Comparison of ENCODE assay signal across 2 cellular contexts in the genomic region with DNA sequence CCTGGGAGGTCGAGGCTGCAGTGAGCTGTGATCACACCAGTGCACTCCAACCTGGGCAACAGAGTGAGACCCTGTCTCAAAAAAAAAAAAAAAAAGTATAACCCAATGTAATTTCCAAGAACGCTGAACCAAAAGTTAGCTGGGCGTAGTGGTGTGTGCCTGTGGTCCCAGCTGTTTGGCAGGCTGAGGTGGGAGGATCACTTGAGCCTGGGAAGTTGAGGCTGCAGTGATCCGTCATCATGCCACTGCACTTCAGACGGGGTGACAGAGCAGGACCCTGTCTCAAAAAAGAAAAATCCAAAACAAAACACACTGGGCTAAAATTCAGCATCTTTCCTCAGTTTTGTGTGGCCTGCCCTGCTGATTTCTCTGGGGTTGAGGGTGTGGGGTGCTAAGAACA.
A peak's percentile ranks its signal among the peaks of the same experiment; 100 is the strongest.
TF ChIP-seq lines count a peak whose summit lies in the region.

No MANE protein-coding gene starts in this region.

TF ChIP-seq in HepG2, 621 proteins besides CTCF, POLR2A, EP300 and RAD21:
- TF ChIP-seq, protein P1, sequence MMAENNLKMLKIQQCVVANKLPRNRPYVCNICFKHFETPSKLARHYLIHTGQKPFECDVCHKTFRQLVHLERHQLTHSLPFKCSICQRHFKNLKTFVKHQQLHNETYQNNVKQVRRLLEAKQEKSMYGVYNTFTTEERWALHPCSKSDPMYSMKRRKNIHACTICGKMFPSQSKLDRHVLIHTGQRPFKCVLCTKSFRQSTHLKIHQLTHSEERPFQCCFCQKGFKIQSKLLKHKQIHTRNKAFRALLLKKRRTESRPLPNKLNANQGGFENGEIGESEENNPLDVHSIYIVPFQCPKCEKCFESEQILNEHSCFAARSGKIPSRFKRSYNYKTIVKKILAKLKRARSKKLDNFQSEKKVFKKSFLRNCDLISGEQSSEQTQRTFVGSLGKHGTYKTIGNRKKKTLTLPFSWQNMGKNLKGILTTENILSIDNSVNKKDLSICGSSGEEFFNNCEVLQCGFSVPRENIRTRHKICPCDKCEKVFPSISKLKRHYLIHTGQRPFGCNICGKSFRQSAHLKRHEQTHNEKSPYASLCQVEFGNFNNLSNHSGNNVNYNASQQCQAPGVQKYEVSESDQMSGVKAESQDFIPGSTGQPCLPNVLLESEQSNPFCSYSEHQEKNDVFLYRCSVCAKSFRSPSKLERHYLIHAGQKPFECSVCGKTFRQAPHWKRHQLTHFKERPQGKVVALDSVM (CRISPR knock-in tag; IDR thresholded peaks at IDR 0.05) = peak; percentile 37; the same call in 1 of the 2 replicates
- no peak for TF ChIP-seq HMG20B (CRISPR knock-in tag; conservative IDR thresholded peaks at IDR 0.05)
- TF ChIP-seq KDM2A (CRISPR knock-in tag; IDR thresholded peaks at IDR 0.05; ENCODE audit: borderline replicate concordance, low read depth) = peak; percentile 28; the same call in 1 of the 2 replicates
- peak; percentile 24 for TF ChIP-seq AGO2 (optimal IDR thresholded peaks at IDR 0.05; ENCODE audit: low read depth, low read length)

TF ChIP-seq in GM12878, 131 proteins besides CTCF, POLR2A, EP300 and RAD21:
- TF ChIP-seq SUZ12 (IDR thresholded peaks at IDR 0.05; ENCODE audit: unreplicated experiment) (no peak), EGR1 (IDR thresholded peaks at IDR 0.05; ENCODE audit: borderline replicate concordance in 1 of 2, low read depth in 2 of 2, low read length in 2 of 2) (no peak)
- TF ChIP-seq, protein P2, sequence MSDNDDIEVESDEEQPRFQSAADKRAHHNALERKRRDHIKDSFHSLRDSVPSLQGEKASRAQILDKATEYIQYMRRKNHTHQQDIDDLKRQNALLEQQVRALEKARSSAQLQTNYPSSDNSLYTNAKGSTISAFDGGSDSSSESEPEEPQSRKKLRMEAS (IDR thresholded peaks at IDR 0.05; ENCODE audit: low read depth, low read length) = no peak
- TF ChIP-seq, protein P3, sequence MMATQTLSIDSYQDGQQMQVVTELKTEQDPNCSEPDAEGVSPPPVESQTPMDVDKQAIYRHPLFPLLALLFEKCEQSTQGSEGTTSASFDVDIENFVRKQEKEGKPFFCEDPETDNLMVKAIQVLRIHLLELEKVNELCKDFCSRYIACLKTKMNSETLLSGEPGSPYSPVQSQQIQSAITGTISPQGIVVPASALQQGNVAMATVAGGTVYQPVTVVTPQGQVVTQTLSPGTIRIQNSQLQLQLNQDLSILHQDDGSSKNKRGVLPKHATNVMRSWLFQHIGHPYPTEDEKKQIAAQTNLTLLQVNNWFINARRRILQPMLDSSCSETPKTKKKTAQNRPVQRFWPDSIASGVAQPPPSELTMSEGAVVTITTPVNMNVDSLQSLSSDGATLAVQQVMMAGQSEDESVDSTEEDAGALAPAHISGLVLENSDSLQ (IDR thresholded peaks at IDR 0.05) = no peak
